Comparison of ENCODE assay signal across 1 cellular context in the genomic region with DNA sequence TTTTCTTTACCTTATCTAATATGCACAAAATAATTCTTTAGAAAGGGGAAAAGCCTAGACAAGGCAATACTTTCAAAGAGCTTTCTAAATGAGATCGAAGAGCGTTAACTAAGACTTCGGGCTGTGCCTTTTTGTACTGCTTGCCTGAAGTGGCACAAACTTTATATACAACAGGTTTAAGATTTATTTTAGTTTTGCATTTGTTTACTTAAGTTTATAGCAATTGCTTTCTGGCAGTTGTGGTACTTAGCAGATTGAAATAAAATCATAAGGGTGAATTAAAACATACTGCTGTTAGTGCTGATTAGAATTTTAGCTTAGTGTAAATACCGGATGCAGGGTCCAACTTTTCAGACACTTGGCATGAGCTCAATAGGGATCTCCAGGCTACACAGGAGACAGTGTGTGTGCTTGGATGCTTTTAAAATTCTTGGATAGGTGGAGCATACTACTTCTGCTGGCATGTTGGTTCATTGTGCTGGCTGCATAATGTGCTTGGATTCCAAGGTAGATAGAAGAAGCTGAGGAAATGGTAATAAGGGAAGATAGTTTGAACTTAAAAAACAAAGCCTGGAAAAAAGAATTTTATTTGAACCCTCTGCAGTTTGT.
TF ChIP-seq lines count a peak whose summit lies in the region.

No MANE protein-coding gene starts in this region.

TF ChIP-seq in HEK293, 187 proteins besides CTCF, POLR2A, EP300 and RAD21 (continued from another document):
- TF ChIP-seq, protein P1, sequence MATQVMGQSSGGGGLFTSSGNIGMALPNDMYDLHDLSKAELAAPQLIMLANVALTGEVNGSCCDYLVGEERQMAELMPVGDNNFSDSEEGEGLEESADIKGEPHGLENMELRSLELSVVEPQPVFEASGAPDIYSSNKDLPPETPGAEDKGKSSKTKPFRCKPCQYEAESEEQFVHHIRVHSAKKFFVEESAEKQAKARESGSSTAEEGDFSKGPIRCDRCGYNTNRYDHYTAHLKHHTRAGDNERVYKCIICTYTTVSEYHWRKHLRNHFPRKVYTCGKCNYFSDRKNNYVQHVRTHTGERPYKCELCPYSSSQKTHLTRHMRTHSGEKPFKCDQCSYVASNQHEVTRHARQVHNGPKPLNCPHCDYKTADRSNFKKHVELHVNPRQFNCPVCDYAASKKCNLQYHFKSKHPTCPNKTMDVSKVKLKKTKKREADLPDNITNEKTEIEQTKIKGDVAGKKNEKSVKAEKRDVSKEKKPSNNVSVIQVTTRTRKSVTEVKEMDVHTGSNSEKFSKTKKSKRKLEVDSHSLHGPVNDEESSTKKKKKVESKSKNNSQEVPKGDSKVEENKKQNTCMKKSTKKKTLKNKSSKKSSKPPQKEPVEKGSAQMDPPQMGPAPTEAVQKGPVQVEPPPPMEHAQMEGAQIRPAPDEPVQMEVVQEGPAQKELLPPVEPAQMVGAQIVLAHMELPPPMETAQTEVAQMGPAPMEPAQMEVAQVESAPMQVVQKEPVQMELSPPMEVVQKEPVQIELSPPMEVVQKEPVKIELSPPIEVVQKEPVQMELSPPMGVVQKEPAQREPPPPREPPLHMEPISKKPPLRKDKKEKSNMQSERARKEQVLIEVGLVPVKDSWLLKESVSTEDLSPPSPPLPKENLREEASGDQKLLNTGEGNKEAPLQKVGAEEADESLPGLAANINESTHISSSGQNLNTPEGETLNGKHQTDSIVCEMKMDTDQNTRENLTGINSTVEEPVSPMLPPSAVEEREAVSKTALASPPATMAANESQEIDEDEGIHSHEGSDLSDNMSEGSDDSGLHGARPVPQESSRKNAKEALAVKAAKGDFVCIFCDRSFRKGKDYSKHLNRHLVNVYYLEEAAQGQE (tag by site-specific recombination; IDR thresholded peaks at IDR 0.05): no peak
- TF ChIP-seq ZNF600 (tag by site-specific recombination; IDR thresholded peaks at IDR 0.05) (no peak), REPIN1 (tag by site-specific recombination; IDR thresholded peaks at IDR 0.05; ENCODE audit: low read depth) (no peak), SCRT2 (tag by site-specific recombination; IDR thresholded peaks at IDR 0.05) (no peak), ZNF768 (tag by site-specific recombination; IDR thresholded peaks at IDR 0.05) (no peak), ZNF341 (tag by site-specific recombination; IDR thresholded peaks at IDR 0.05; ENCODE audit: low read depth) (no peak; the same call in 1 of the 2 replicates), ZFHX2 (tag by site-specific recombination; conservative IDR thresholded peaks at IDR 0.05) (no peak), ZNF658 (tag by site-specific recombination; IDR thresholded peaks at IDR 0.05) (no peak), FEZF1 (tag by site-specific recombination; IDR thresholded peaks at IDR 0.05) (peak; percentile 51), ZNF223 (tag by site-specific recombination; IDR thresholded peaks at IDR 0.05) (no peak), ZNF404 (tag by site-specific recombination; IDR thresholded peaks at IDR 0.05) (no peak), ZNF302 (tag by site-specific recombination; IDR thresholded peaks at IDR 0.05; ENCODE audit: low read depth) (no peak), ZNF121 (tag by site-specific recombination; IDR thresholded peaks at IDR 0.05) (no peak), ZNF16 (tag by site-specific recombination; IDR thresholded peaks at IDR 0.05; ENCODE audit: low read depth) (no peak), ZFP3 (tag by site-specific recombination; IDR thresholded peaks at IDR 0.05; ENCODE audit: low read depth) (no peak), ZNF660 (tag by site-specific recombination; IDR thresholded peaks at IDR 0.05) (no peak)
- TF ChIP-seq, protein P2, sequence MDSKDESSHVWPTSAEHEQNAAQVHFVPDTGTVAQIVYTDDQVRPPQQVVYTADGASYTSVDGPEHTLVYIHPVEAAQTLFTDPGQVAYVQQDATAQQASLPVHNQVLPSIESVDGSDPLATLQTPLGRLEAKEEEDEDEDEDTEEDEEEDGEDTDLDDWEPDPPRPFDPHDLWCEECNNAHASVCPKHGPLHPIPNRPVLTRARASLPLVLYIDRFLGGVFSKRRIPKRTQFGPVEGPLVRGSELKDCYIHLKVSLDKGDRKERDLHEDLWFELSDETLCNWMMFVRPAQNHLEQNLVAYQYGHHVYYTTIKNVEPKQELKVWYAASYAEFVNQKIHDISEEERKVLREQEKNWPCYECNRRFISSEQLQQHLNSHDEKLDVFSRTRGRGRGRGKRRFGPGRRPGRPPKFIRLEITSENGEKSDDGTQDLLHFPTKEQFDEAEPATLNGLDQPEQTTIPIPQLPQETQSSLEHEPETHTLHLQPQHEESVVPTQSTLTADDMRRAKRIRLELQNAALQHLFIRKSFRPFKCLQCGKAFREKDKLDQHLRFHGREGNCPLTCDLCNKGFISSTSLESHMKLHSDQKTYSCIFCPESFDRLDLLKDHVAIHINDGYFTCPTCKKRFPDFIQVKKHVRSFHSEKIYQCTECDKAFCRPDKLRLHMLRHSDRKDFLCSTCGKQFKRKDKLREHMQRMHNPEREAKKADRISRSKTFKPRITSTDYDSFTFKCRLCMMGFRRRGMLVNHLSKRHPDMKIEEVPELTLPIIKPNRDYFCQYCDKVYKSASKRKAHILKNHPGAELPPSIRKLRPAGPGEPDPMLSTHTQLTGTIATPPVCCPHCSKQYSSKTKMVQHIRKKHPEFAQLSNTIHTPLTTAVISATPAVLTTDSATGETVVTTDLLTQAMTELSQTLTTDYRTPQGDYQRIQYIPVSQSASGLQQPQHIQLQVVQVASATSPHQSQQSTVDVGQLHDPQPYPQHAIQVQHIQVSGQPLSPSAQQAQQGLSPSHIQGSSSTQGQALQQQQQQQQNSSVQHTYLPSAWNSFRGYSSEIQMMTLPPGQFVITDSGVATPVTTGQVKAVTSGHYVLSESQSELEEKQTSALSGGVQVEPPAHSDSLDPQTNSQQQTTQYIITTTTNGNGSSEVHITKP (tag by site-specific recombination; IDR thresholded peaks at IDR 0.05): peak; percentile 76
- TF ChIP-seq, protein P3, sequence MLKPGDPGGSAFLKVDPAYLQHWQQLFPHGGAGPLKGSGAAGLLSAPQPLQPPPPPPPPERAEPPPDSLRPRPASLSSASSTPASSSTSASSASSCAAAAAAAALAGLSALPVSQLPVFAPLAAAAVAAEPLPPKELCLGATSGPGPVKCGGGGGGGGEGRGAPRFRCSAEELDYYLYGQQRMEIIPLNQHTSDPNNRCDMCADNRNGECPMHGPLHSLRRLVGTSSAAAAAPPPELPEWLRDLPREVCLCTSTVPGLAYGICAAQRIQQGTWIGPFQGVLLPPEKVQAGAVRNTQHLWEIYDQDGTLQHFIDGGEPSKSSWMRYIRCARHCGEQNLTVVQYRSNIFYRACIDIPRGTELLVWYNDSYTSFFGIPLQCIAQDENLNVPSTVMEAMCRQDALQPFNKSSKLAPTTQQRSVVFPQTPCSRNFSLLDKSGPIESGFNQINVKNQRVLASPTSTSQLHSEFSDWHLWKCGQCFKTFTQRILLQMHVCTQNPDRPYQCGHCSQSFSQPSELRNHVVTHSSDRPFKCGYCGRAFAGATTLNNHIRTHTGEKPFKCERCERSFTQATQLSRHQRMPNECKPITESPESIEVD (tag by site-specific recombination; IDR thresholded peaks at IDR 0.05): peak; percentile 96
- TF ChIP-seq, protein P4, sequence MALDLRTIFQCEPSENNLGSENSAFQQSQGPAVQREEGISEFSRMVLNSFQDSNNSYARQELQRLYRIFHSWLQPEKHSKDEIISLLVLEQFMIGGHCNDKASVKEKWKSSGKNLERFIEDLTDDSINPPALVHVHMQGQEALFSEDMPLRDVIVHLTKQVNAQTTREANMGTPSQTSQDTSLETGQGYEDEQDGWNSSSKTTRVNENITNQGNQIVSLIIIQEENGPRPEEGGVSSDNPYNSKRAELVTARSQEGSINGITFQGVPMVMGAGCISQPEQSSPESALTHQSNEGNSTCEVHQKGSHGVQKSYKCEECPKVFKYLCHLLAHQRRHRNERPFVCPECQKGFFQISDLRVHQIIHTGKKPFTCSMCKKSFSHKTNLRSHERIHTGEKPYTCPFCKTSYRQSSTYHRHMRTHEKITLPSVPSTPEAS (tag by site-specific recombination; IDR thresholded peaks at IDR 0.05): no peak
- TF ChIP-seq, protein P5, sequence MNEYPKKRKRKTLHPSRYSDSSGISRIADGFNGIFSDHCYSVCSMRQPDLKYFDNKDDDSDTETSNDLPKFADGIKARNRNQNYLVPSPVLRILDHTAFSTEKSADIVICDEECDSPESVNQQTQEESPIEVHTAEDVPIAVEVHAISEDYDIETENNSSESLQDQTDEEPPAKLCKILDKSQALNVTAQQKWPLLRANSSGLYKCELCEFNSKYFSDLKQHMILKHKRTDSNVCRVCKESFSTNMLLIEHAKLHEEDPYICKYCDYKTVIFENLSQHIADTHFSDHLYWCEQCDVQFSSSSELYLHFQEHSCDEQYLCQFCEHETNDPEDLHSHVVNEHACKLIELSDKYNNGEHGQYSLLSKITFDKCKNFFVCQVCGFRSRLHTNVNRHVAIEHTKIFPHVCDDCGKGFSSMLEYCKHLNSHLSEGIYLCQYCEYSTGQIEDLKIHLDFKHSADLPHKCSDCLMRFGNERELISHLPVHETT (tag by site-specific recombination; IDR thresholded peaks at IDR 0.05): no peak
- TF ChIP-seq, protein P6, sequence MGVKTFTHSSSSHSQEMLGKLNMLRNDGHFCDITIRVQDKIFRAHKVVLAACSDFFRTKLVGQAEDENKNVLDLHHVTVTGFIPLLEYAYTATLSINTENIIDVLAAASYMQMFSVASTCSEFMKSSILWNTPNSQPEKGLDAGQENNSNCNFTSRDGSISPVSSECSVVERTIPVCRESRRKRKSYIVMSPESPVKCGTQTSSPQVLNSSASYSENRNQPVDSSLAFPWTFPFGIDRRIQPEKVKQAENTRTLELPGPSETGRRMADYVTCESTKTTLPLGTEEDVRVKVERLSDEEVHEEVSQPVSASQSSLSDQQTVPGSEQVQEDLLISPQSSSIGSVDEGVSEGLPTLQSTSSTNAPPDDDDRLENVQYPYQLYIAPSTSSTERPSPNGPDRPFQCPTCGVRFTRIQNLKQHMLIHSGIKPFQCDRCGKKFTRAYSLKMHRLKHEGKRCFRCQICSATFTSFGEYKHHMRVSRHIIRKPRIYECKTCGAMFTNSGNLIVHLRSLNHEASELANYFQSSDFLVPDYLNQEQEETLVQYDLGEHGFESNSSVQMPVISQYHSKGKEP (tag by site-specific recombination; IDR thresholded peaks at IDR 0.05): no peak
